ENCODE assay signal across 30 cellular contexts in the genomic region with DNA sequence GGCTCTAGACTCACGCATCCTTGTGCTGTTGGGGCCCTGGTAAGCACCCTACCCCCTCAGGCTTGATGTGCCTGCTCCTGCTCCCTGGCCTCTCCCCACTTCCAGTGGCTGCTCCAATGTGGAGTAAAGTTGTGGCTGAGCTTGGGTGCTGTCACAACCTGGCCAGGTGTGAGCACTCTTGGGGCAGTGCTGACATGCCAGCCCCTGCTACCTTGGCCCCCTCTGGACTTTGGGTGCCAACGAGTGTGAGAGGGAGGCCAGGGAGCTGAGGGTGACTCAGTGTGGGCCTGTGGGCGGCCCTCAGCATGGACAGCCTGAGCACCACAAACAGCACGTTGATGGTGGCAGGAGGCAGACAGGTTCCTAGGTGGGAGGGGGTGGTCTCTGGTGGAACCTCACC.
"Had no signal": no experiment of that assay in that cellular context is flagged by ENCODE, and none has a peak within 500 bp of the region (broad histone marks: within the 10 kb centered on the region; RNA-seq: fewer than 3 reads in every experiment).

No MANE protein-coding gene starts in this region.

- H3K9me3 ChIP-seq: psoas muscle, right lobe of liver, testis, thyroid gland, transverse colon, uterus had no signal

- H3K4me3 ChIP-seq: heart left ventricle, hepatocyte, lower lobe of right lung, psoas muscle, right lobe of liver, smooth muscle cell, stomach, testis, thyroid gland, transverse colon, upper lobe of left lung, uterus had no signal

- H3K4me2 ChIP-seq: hepatocyte, smooth muscle cell had no signal

- DNase-seq: glutamatergic neuron; heart left ventricle; kidney glomerular epithelial cell; left cardiac atrium; left ventricle myocardium superior; lower lobe of right lung; mammary epithelial cell; mesenchymal stem cell; naive thymus-derived CD8-positive, alpha-beta T cell; occipital lobe; right lobe of liver; stimulated activated CD4-positive, alpha-beta T cell treated with anti-CD3 and anti-CD28 coated beads, Interleukin-12 subunit alpha, Interleukin-12 subunit beta, amount 100 ng/mL, for 4 hours; stimulated activated CD4-positive, alpha-beta T cell treated with anti-CD3 and anti-CD28 coated beads, Interleukin-15, amount 100 ng/mL, for 24 hours; stimulated activated CD4-positive, alpha-beta T cell treated with anti-CD3 and anti-CD28 coated beads, Interleukin-4, amount 100 ng/mL, for 24 hours; stimulated activated naive B cell treated with anti-CD40 and anti-IgM and Interleukin-4, amounts not matched to agents 10 μg/mL and 1 μg/mL and 100 μg/mL, for 72 hours; stimulated activated naive CD8-positive, alpha-beta T cell treated with anti-CD3 and anti-CD28 coated beads, Interleukin-15, Interleukin-2, amounts not matched to agents 100 U/mL and 50 U/mL, for 24 hours; stomach; testis; thyroid gland; transverse colon; uterus had no signal

- H3K9ac ChIP-seq: parathyroid adenoma had no signal

- H3K27me3 ChIP-seq: heart left ventricle, hepatocyte, neutrophil, right lobe of liver, stomach, testis, thyroid gland, transverse colon, upper lobe of left lung, uterus had no signal

- H3K27ac Mint-ChIP-seq: naive thymus-derived CD8-positive, alpha-beta T cell; nephron; stimulated activated naive B cell treated with anti-CD40 and anti-IgM and Interleukin-4, amounts not matched to agents 10 μg/mL and 1 μg/mL and 100 μg/mL, for 72 hours had no signal

- H3K27ac ChIP-seq: heart left ventricle, hepatocyte, lower lobe of right lung, neutrophil, parathyroid adenoma, psoas muscle, right lobe of liver, stomach, testis, thyroid gland, transverse colon, upper lobe of left lung, uterus had no signal

- H3K36me3 ChIP-seq: heart left ventricle, lower lobe of right lung, neutrophil, right lobe of liver, stomach, thyroid gland, transverse colon, upper lobe of left lung, uterus had no signal

- H3K4me1 ChIP-seq: heart left ventricle, lower lobe of right lung, parathyroid adenoma, psoas muscle, right lobe of liver, stomach, testis, thyroid gland, transverse colon, upper lobe of left lung, uterus had no signal

- H3K4me1 Mint-ChIP-seq: naive thymus-derived CD8-positive, alpha-beta T cell; nephron; neural crest cell; stimulated activated naive B cell treated with anti-CD40 and anti-IgM and Interleukin-4, amounts not matched to agents 10 μg/mL and 1 μg/mL and 100 μg/mL, for 72 hours had no signal

- H3K4me3 Mint-ChIP-seq: naive thymus-derived CD8-positive, alpha-beta T cell; nephron; neural crest cell; stimulated activated naive B cell treated with anti-CD40 and anti-IgM and Interleukin-4, amounts not matched to agents 10 μg/mL and 1 μg/mL and 100 μg/mL, for 72 hours had no signal

- H3K9me3 Mint-ChIP-seq: nephron had no signal

- H3K36me3 Mint-ChIP-seq: naive thymus-derived CD8-positive, alpha-beta T cell; stimulated activated naive B cell treated with anti-CD40 and anti-IgM and Interleukin-4, amounts not matched to agents 10 μg/mL and 1 μg/mL and 100 μg/mL, for 72 hours had no signal

- ATAC-seq: heart left ventricle; left cardiac atrium; left lobe of liver; left ventricle myocardium superior; naive thymus-derived CD8-positive, alpha-beta T cell; psoas muscle; stimulated activated naive B cell treated with anti-CD40 and anti-IgM and Interleukin-4, amounts not matched to agents 10 μg/mL and 1 μg/mL and 100 μg/mL, for 72 hours; stimulated activated naive CD8-positive, alpha-beta T cell treated with anti-CD3 and anti-CD28 coated beads, Interleukin-15, Interleukin-2, amounts not matched to agents 100 U/mL and 50 U/mL, for 24 hours had no signal

- H2AFZ ChIP-seq: hepatocyte, parathyroid adenoma had no signal

- H3K27me3 Mint-ChIP-seq: naive thymus-derived CD8-positive, alpha-beta T cell; stimulated activated naive B cell treated with anti-CD40 and anti-IgM and Interleukin-4, amounts not matched to agents 10 μg/mL and 1 μg/mL and 100 μg/mL, for 72 hours had no signal
